In the genomic region with DNA sequence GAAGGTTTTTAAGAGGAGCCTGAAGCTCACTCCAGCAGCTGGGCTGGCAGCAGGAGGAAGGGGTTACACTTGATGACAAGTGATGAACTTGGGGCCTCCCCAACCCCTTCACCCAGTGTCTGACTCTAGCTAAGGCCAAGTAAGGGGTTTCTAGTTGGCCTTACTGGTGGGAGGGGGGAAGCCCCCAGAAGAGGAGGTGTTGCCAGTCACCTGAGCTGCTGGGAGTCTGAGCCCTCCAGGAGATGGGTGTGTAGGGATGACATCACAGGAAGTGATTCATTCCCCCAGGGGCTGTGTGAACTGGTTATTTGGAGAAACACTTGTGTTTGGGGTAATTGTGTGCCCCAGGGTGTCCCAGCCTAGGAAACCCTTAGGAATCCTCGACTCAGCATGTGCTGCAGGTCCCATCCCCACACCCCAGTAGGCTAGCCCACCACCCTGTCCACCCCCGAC, we compare ENCODE assay signal across 8 cellular contexts. TPM values are rescaled to one million over a fixed set of nuclear protein-coding genes. Genes with fewer than 3 reads are reported as not detected.
DNase-seq lines count a peak whose midpoint lies in the region; ATAC-seq and TF ChIP-seq lines count a peak whose summit lies in the region.

No MANE protein-coding gene starts in this region.

- H3K27ac ChIP-seq in BLaER1 treated with 17β-estradiol and CSF1 and Interleukin-3, amounts not matched to agents 10 nM and 100 nM: peak overlapping the region in 9 of 11 experiments; percentile 11 to 62 (median 34); a peak in 11 of 22 replicates
- H3K27ac ChIP-seq in OCI-LY3 (ENCODE audit: low read length): peak overlapping the region; percentile 53

- peak overlapping the region in 5 of 11 experiments; percentile 5 to 41 (median 23); a peak in 5 of 22 replicates for H3K9ac ChIP-seq in BLaER1 treated with 17β-estradiol and CSF1 and Interleukin-3, amounts not matched to agents 10 nM and 100 nM
- peak overlapping the region; percentile 40; the same call in 1 of the 2 replicates for H3K9ac ChIP-seq in OCI-LY3 (ENCODE audit: low read length)

- peaks cover 0 to 2% (median 0%) of the 10 kb centered on the region in 3 donors for H3K36me3 Mint-ChIP-seq in naive thymus-derived CD8-positive, alpha-beta T cell

- no peak overlapping the region for H2AFZ ChIP-seq in OCI-LY3 (ENCODE audit: low read depth, low read length)

- H3K9me3 Mint-ChIP-seq in naive thymus-derived CD8-positive, alpha-beta T cell: no peaks in the 10 kb centered on the region

- peaks cover 0 to 22% (median 2%) of the 10 kb centered on the region in 11 experiments; a peak in 11 of 22 replicates for H3K27me3 ChIP-seq in BLaER1 treated with 17β-estradiol and CSF1 and Interleukin-3, amounts not matched to agents 10 nM and 100 nM
- H3K27me3 ChIP-seq in OCI-LY3 (ENCODE audit: low read depth, low read length): no peaks in the 10 kb centered on the region

- H3K4me3 ChIP-seq in BLaER1 treated with 17β-estradiol and CSF1 and Interleukin-3, amounts not matched to agents 10 nM and 100 nM: 0 out of 20 replicates have a peak overlapping the region, but pooled peaks of 1 of the 10 experiments have one; percentile 34
- no peak overlapping the region for H3K4me3 ChIP-seq in OCI-LY3 (ENCODE audit: low read length)

- POLR2A ChIA-PET in naive thymus-derived CD8-positive, alpha-beta T cell (lab: Charles Lee): interaction anchor here (1.2 kb wide), 1 partner anchor 8 kb away, joined by 7 read pairs; no protein-coding TSS in a partner anchor

- H4K20me1 ChIP-seq in BLaER1 treated with 17β-estradiol and CSF1 and Interleukin-3, amounts not matched to agents 10 nM and 100 nM: peaks cover 0 to 12% (median 0%) of the 10 kb centered on the region in 11 experiments; a peak in 3 of 22 replicates
- no peaks in the 10 kb centered on the region for H4K20me1 ChIP-seq in OCI-LY3 (ENCODE audit: insufficient read depth, low read length)

- H3K36me3 ChIP-seq in BLaER1 treated with 17β-estradiol and CSF1 and Interleukin-3, amounts not matched to agents 10 nM and 100 nM: no peaks in the 10 kb centered on the region
- H3K36me3 ChIP-seq in OCI-LY3 (replicated peaks; ENCODE audit: low read depth, low read length): no peaks in the 10 kb centered on the region

- H3K9me3 ChIP-seq in BLaER1 treated with 17β-estradiol and CSF1 and Interleukin-3, amounts not matched to agents 10 nM and 100 nM (replicated peaks in 1 of 11): no peaks in the 10 kb centered on the region
- no peaks in the 10 kb centered on the region for H3K9me3 ChIP-seq in OCI-LY3 (ENCODE audit: insufficient read depth, low read length)

- peak overlapping the region in 1 of 10 donors; percentile 84 for H3K27ac Mint-ChIP-seq in naive thymus-derived CD8-positive, alpha-beta T cell

- H3K4me1 ChIP-seq in BLaER1 treated with 17β-estradiol and CSF1 and Interleukin-3, amounts not matched to agents 10 nM and 100 nM: peaks cover 43 to 71% (median 67%) of the 10 kb centered on the region in 10 experiments
- peaks cover 22% of the 10 kb centered on the region for H3K4me1 ChIP-seq in OCI-LY3 (ENCODE audit: low read length)

- H3K4me3 Mint-ChIP-seq in naive thymus-derived CD8-positive, alpha-beta T cell: peak overlapping the region in 2 of 10 donors; percentile 1 to 60

- H3K4me2 ChIP-seq in BLaER1 treated with 17β-estradiol and CSF1 and Interleukin-3, amounts not matched to agents 10 nM and 100 nM: peak overlapping the region; percentile 73 to 97 (median 88)
- H3K4me2 ChIP-seq in OCI-LY3 (ENCODE audit: low read length): peak overlapping the region; percentile 74

- peaks cover 30 to 88% (median 67%) of the 10 kb centered on the region in 5 donors for H3K27me3 Mint-ChIP-seq in naive thymus-derived CD8-positive, alpha-beta T cell

- peak; percentile 55 for DNase-seq in activated naive CD4-positive, alpha-beta T cell treated with anti-CD3 and anti-CD28 coated beads, Interleukin-2, amount 50 U/mL, for 16 hours
- DNase-seq in naive thymus-derived CD8-positive, alpha-beta T cell: peak in 5 of 10 donors; percentile 25 to 86 (median 34)
- DNase-seq in NCI-H1436 treated with DMSO at 0.1 percent for 48 hours (lab: John Stamatoyannopoulos, UW) (no peak), NCI-H748 treated with DMSO at 0.1 percent for 48 hours (lab: John Stamatoyannopoulos, UW) (no peak), cortex of kidney (lab: John Stamatoyannopoulos, UW) (no peak)

- peaks cover 35 to 57% (median 50%) of the 10 kb centered on the region in 4 donors for H3K4me1 Mint-ChIP-seq in naive thymus-derived CD8-positive, alpha-beta T cell

- no peaks in the 10 kb centered on the region for H3K79me2 ChIP-seq in OCI-LY3 (ENCODE audit: low read length)

- ATAC-seq in GM21737 (IDR thresholded peaks at IDR 0.05; ENCODE audit: unreplicated experiment): peak; percentile 47
- peak; percentile 50 to 82 for ATAC-seq in naive thymus-derived CD8-positive, alpha-beta T cell

- no peak for TF ChIP-seq CTCF in OCI-LY3 (IDR thresholded peaks at IDR 0.05; ENCODE audit: low read depth, low read length)

RNA-seq across cellular contexts. Expression of a gene that starts 3.1 kb away (rescaled TPM):
- total RNA-seq in naive thymus-derived CD8-positive, alpha-beta T cell: not detected
- not detected for polyA plus RNA-seq in naive thymus-derived CD8-positive, alpha-beta T cell

RNA-seq across cellular contexts. Expression of a gene that starts 40.9 kb away (rescaled TPM):
- not detected for total RNA-seq in naive thymus-derived CD8-positive, alpha-beta T cell
- polyA plus RNA-seq in naive thymus-derived CD8-positive, alpha-beta T cell: not detected
